32 cellular contexts compared by ENCODE assay signal in genomic region chr19:13931582-13932378, GRCh38. TPM values are rescaled to one million over a fixed set of nuclear protein-coding genes. Genes with fewer than 3 reads are reported as not detected.
"Had no signal": no experiment of that assay in that cellular context is flagged by ENCODE, and none has a peak within 500 bp of the region (broad histone marks: within the 10 kb centered on the region; RNA-seq: fewer than 3 reads in every experiment).

No MANE protein-coding gene starts in this region.

- H3K36me3 ChIP-seq: neural progenitor cell, thoracic aorta had no signal

- ATAC-seq: esophagus mucosa, left lung, lower lobe of right lung, natural killer cell, T-cell had no signal

- H3K4me3 ChIP-seq: left lung, lower lobe of right lung, neural progenitor cell, thoracic aorta had no signal

- H3K27ac Mint-ChIP-seq: activated B cell treated with CpG ODN at 0.5 μM for 24 hours; natural killer cell; neural progenitor cell; T-cell; T-helper 2 cell treated with Interferon-gamma antibody and Interleukin-4, amounts not matched to agents 5 μg/mL and 100 μg/mL, for 36 hours had no signal

- H3K4me2 ChIP-seq: neural progenitor cell had no signal

- H3K27me3 ChIP-seq: neural progenitor cell had no signal

- H3K4me3 Mint-ChIP-seq: activated B cell treated with CpG ODN at 0.5 μM for 24 hours; central memory CD8-positive, alpha-beta T cell; natural killer cell; neural progenitor cell; T-cell; T-helper 2 cell treated with Interferon-gamma antibody and Interleukin-4, amounts not matched to agents 5 μg/mL and 100 μg/mL, for 36 hours had no signal

- H3K36me3 Mint-ChIP-seq: natural killer cell had no signal

- H3K27ac ChIP-seq: left lung, lower lobe of right lung, neural progenitor cell, thoracic aorta had no signal

- H3K9me3 Mint-ChIP-seq: activated B cell treated with CpG ODN at 0.5 μM for 24 hours; central memory CD8-positive, alpha-beta T cell; natural killer cell; neural progenitor cell; T-cell; T-helper 2 cell treated with Interferon-gamma antibody and Interleukin-4, amounts not matched to agents 5 μg/mL and 100 μg/mL, for 36 hours had no signal

- FAIRE-seq: colon, urothelium cell line had no signal

- H2AFZ ChIP-seq: neural progenitor cell had no signal

- H3K9me3 ChIP-seq: left lung, lower lobe of right lung, thoracic aorta had no signal

- H3K27me3 Mint-ChIP-seq: activated B cell treated with CpG ODN at 0.5 μM for 24 hours; central memory CD8-positive, alpha-beta T cell had no signal

- DNase-seq: activated B cell treated with CpG ODN at 0.5 μM for 24 hours; activated CD4-positive, alpha-beta T cell treated with anti-CD3 and anti-CD28 coated beads, Interleukin-2, amount 50 U/mL, for 4 hours; activated effector memory CD4-positive, alpha-beta T cell treated with Interleukin-2 at 50 U/mL for 16 hours; activated naive CD4-positive, alpha-beta T cell treated with Interleukin-2 at 50 U/mL for 16 hours; activated T-cell treated with anti-CD3 and anti-CD28 coated beads for 4 hours; amygdala; effector memory CD4-positive, alpha-beta T cell; foreskin fibroblast; head of caudate nucleus; hippocampal formation; kidney glomerular epithelial cell; left lung; lower lobe of right lung; mesendoderm; natural killer cell; posterior cingulate gyrus; stimulated activated CD4-positive, alpha-beta T cell treated with anti-CD3 and anti-CD28 coated beads, Interleukin-2, amount 100 ng/mL, for 48 hours; stimulated activated naive CD4-positive, alpha-beta T cell treated with Interleukin-2 at 50 U/mL for 16 hours; T-cell; trophoblast cell had no signal

- H3K9ac ChIP-seq: neural progenitor cell had no signal

RNA-seq across cellular contexts. Expression of gene PODNL1, which starts 6.4 kb away (rescaled TPM):
- total RNA-seq: activated B cell treated with CpG ODN at 0.5 μM for 24 hours, dermis microvascular lymphatic vessel endothelial cell, mononuclear cell, omental fat pad, skeletal muscle tissue had no signal

RNA-seq across cellular contexts. Expression of gene NANOS3, which starts 54.8 kb away (rescaled TPM):
- total RNA-seq: activated B cell treated with CpG ODN at 0.5 μM for 24 hours, dermis microvascular lymphatic vessel endothelial cell, esophagus mucosa, mononuclear cell, omental fat pad, skeletal muscle tissue, subcutaneous adipose tissue, thoracic aorta had no signal
